8 cellular contexts compared by ENCODE assay signal in the genomic region with DNA sequence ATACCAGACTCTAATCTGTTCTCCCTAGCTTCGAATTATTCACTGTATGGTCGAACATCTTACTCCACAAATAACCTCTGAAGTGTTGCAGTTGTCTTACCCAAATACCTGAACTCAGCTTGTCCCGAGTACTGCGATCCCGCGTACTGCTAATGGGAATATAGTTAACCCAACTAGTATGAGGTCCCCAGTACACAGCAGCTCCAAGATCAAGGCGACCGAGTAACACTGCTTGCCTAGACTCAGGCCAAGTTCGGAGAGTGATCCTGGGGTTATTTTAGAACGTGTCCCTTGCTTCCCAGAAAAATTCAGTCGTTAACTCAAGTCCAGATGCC. TPM values are rescaled to one million over a fixed set of nuclear protein-coding genes. Genes with fewer than 3 reads are reported as not detected.
DNase-seq lines count a peak whose midpoint lies in the region; ATAC-seq and TF ChIP-seq lines count a peak whose summit lies in the region.

No MANE protein-coding gene starts in this region.

- TF ChIP-seq CTCF in GM12875 (IDR thresholded peaks at IDR 0.05; ENCODE audit: borderline replicate concordance, insufficient read depth, low read depth, low read length) (no peak), astrocyte of the cerebellum (IDR thresholded peaks at IDR 0.05; ENCODE audit: low read depth, low read length, missing control alignments) (no peak), thoracic aorta (IDR thresholded peaks at IDR 0.05) (no peak)

- H3K36me3 ChIP-seq in thoracic aorta: no peaks in the 10 kb centered on the region

- H3K4me3 ChIP-seq in GM12875 (ENCODE audit: low read depth, low read length): peak overlapping the region; percentile 85
- peak overlapping the region; percentile 98 for H3K4me3 ChIP-seq in astrocyte of the cerebellum (ENCODE audit: low read depth, low read length)
- H3K4me3 ChIP-seq in thoracic aorta: peak overlapping the region; percentile 94

- in situ Hi-C loops in astrocyte of the cerebellum (cut with HindIII; ENCODE audit: low sequenced_read_pairs): no loop called here

- no peaks in the 10 kb centered on the region for H3K9me3 ChIP-seq in thoracic aorta

- ATAC-seq in HG03457 (IDR thresholded peaks at IDR 0.05; ENCODE audit: unreplicated experiment): peak; percentile 2
- peak; percentile 34 for ATAC-seq in thoracic aorta (ENCODE audit: insufficient number of reproducible peaks, low FRiP score, low read depth)

- DNase-seq in astrocyte of the cerebellum (ENCODE audit: low read depth) (no peak), thoracic aorta (ENCODE audit: low spot score) (no peak), NCI-H82 treated with DMSO at 0.1 percent for 48 hours (lab: John Stamatoyannopoulos, UW; ENCODE audit: unreplicated experiment) (no peak)
- DNase-seq in activated CD4-positive, CD25-positive, alpha-beta regulatory T cell treated with anti-CD3 and anti-CD28 coated beads, Interleukin-2, amount 50 U/mL, for 72 hours: no peak
- no peak for DNase-seq in effector CD4-positive, alpha-beta T cell

- H3K27ac ChIP-seq in layer of hippocampus (ENCODE audit: low read depth, low read length) (peak overlapping the region; percentile 94), thoracic aorta (peak overlapping the region; percentile 92 to 94)

- H3K4me1 ChIP-seq in thoracic aorta (ENCODE audit: control insufficient read depth in 1 of 2, low read depth in 2 of 2): peaks cover 25 to 32% of the 10 kb centered on the region in 2 donors

- no peaks in the 10 kb centered on the region for H3K27me3 ChIP-seq in layer of hippocampus (ENCODE audit: control insufficient read depth, insufficient read depth, low read length)
- H3K27me3 ChIP-seq in thoracic aorta (replicated peaks; ENCODE audit: insufficient read depth): no peaks in the 10 kb centered on the region

RNA-seq across cellular contexts. Expression of gene ETNK1, which starts 0.4 kb away (rescaled TPM):
- total RNA-seq in thoracic aorta: 10 to 100 TPM; 24.9 to 38.0 TPM
